ENCODE assay signal across 2 cellular contexts in the genomic region with DNA sequence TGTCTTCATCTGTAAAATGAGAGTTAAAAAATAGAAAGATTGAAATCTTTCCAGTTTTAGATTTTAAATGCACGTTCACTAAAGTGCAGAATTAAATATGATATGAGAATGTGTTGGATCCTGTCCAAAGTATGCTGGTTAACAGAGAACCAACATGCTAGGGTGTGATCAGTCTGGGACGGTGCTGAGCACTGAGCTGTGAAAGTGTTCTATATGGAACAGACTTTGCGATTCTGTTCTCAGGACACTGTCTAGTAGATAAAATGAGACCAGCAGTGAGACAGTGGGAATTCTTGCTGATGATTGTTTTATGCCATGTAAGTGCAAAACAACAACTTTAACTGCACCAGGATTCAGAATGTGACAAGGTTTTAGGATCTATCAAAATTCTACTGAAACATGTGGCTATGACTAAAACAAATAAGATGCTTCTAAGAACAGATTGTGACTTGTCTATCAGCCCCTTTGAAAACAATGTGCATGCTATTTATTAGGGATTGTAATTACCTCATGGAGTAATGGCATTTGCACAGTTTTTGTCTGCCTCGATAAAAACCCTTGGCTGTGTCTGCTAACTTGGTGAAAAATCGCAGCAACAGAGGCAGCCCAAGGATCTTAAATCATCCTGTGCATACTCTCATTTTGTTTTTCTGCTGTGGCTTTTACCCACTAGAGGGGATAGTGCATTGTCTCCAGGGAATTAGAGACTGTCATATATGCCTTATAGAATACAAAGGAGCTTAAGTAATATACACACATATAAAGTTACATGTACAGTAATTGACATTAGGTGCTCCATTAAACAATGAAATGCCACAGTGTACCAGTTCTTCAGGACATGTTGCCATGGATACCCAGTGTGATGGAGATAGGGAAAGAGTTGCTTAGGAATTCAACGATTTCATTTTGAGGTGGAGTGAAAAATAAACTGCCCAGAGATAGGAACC.
TF ChIP-seq lines count a peak whose summit lies in the region.

No MANE protein-coding gene starts in this region.

TF ChIP-seq in IMR-90, 13 proteins besides CTCF, POLR2A, EP300 and RAD21:
- TF ChIP-seq SMC3 (IDR thresholded peaks at IDR 0.05; ENCODE audit: low read depth, low read length) (no peak), RFX5 (IDR thresholded peaks at IDR 0.05; ENCODE audit: low read depth, low read length) (no peak), CEBPB (IDR thresholded peaks at IDR 0.05; ENCODE audit: low read depth, low read length) (no peak), MAZ (IDR thresholded peaks at IDR 0.05; ENCODE audit: borderline replicate concordance, low read depth, low read length) (no peak), MXI1 (IDR thresholded peaks at IDR 0.05; ENCODE audit: borderline replicate concordance, low read depth, low read length) (no peak), FOS (IDR thresholded peaks at IDR 0.05; ENCODE audit: low read depth, low read length) (no peak), MAFK (IDR thresholded peaks at IDR 0.05; ENCODE audit: low read depth, low read length) (no peak), RCOR1 (IDR thresholded peaks at IDR 0.05; ENCODE audit: insufficient replicate concordance, low read length) (no peak), NFE2L2 (IDR thresholded peaks at IDR 0.05; ENCODE audit: low read depth, low read length) (no peak), BHLHE40 (IDR thresholded peaks at IDR 0.05; ENCODE audit: low read depth, low read length) (no peak), CHD1 (IDR thresholded peaks at IDR 0.05; ENCODE audit: low read depth, low read length) (no peak)
- TF ChIP-seq, protein P1, sequence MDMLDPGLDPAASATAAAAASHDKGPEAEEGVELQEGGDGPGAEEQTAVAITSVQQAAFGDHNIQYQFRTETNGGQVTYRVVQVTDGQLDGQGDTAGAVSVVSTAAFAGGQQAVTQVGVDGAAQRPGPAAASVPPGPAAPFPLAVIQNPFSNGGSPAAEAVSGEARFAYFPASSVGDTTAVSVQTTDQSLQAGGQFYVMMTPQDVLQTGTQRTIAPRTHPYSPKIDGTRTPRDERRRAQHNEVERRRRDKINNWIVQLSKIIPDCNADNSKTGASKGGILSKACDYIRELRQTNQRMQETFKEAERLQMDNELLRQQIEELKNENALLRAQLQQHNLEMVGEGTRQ (IDR thresholded peaks at IDR 0.05; ENCODE audit: low read depth, low read length): no peak
- TF ChIP-seq, protein P2, sequence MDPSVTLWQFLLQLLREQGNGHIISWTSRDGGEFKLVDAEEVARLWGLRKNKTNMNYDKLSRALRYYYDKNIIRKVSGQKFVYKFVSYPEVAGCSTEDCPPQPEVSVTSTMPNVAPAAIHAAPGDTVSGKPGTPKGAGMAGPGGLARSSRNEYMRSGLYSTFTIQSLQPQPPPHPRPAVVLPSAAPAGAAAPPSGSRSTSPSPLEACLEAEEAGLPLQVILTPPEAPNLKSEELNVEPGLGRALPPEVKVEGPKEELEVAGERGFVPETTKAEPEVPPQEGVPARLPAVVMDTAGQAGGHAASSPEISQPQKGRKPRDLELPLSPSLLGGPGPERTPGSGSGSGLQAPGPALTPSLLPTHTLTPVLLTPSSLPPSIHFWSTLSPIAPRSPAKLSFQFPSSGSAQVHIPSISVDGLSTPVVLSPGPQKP (IDR thresholded peaks at IDR 0.05; ENCODE audit: borderline replicate concordance, low read depth, low read length): no peak

TF ChIP-seq in SK-N-SH, 30 proteins besides CTCF, POLR2A, EP300 and RAD21 (continued from another document):
- TF ChIP-seq, protein P3, sequence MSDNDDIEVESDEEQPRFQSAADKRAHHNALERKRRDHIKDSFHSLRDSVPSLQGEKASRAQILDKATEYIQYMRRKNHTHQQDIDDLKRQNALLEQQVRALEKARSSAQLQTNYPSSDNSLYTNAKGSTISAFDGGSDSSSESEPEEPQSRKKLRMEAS (IDR thresholded peaks at IDR 0.05; ENCODE audit: low read depth): no peak
- TF ChIP-seq GABPA (IDR thresholded peaks at IDR 0.05; ENCODE audit: low read depth) (no peak), MEF2A (IDR thresholded peaks at IDR 0.05; ENCODE audit: borderline replicate concordance, low read depth) (no peak), ELF1 (IDR thresholded peaks at IDR 0.05) (no peak), NFIC (IDR thresholded peaks at IDR 0.05; ENCODE audit: borderline replicate concordance) (no peak), YY1 (IDR thresholded peaks at IDR 0.05; ENCODE audit: low read depth) (no peak), TEAD4 (IDR thresholded peaks at IDR 0.05; ENCODE audit: borderline replicate concordance, insufficient read depth) (no peak), FOSL2 (IDR thresholded peaks at IDR 0.05; ENCODE audit: borderline replicate concordance, low read depth) (no peak)
